In the genomic region with DNA sequence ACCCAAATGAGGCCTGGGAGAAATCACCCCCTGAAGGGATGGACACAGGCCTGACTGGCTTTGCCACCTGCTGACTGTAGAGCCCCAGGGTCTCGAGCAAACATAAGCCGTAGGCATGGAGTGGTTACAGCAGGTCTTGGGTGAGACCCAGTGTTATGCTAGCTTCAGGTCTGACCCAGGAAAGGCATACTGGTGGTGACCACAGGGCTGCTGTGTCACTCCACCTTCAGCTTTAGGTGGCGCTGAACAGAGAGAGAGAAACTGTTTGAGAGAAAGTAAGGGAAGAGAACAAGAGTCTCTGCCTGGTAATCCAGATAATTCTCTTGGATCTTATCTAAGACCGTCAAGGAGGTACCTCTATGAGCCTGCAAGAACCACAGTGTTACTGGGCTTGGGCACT, we compare ENCODE assay signal across 26 cellular contexts.
A peak's percentile ranks its signal among the peaks of the same experiment; 100 is the strongest.
DNase-seq lines count a peak whose midpoint lies in the region; ATAC-seq, FAIRE-seq and TF ChIP-seq lines count a peak whose summit lies in the region.
"Had no signal": no experiment of that assay in that cellular context is flagged by ENCODE, and none has a peak within 500 bp of the region (broad histone marks: within the 10 kb centered on the region; RNA-seq: fewer than 3 reads in every experiment).

No MANE protein-coding gene starts in this region.

- TF ChIP-seq RAD21 in HepG2 (CRISPR knock-in tag; IDR thresholded peaks at IDR 0.05): no peak

- H3K9me3 Mint-ChIP-seq in endodermal cell: peaks cover 15% of the 10 kb centered on the region
- H3K9me3 Mint-ChIP-seq in activated CD4-positive, alpha-beta T cell treated with anti-CD3 and anti-CD28 coated beads, Interleukin-2, amount 10 ng/mL, durations not matched to agents 24 days and 14 days: peaks cover 1% of the 10 kb centered on the region

- TF ChIP-seq POLR2A in HepG2 (IDR thresholded peaks at IDR 0.05; ENCODE audit: insufficient read depth in 1 of 2, low read depth in 2 of 2, low read length in 2 of 2): no peak
- TF ChIP-seq POLR2A in right lobe of liver (IDR thresholded peaks at IDR 0.05): no peak
- TF ChIP-seq POLR2A in testis (IDR thresholded peaks at IDR 0.05): no peak

- H2BK5ac ChIP-seq in neuronal stem cell (ENCODE audit: low read length): no peak overlapping the region

- H2AFZ ChIP-seq in HepG2 (ENCODE audit: low read length): no peak overlapping the region
- H2AFZ ChIP-seq in neuronal stem cell (ENCODE audit: low read length): no peak overlapping the region
- H2AFZ ChIP-seq: GM23248 had no signal

- no peak for TF ChIP-seq EP300 in HepG2 (IDR thresholded peaks at IDR 0.05; ENCODE audit: low read depth in 2 of 2, low read length in 2 of 2)
- TF ChIP-seq EP300 in HepG2 (CRISPR knock-in tag; IDR thresholded peaks at IDR 0.05; ENCODE audit: borderline replicate concordance): no peak

- no peak overlapping the region for H3K4ac ChIP-seq in neuronal stem cell (ENCODE audit: low read length)

- H3K27me3 Mint-ChIP-seq in endodermal cell (ENCODE audit: insufficient read depth): peaks cover 48% of the 10 kb centered on the region
- H3K27me3 Mint-ChIP-seq in activated CD4-positive, alpha-beta T cell treated with anti-CD3 and anti-CD28 coated beads, Interleukin-2, amount 10 ng/mL, durations not matched to agents 24 days and 14 days: no peaks in the 10 kb centered on the region
- H3K27me3 Mint-ChIP-seq: CD4-positive, alpha-beta memory T cell had no signal

- no peaks in the 10 kb centered on the region for H3K4me1 ChIP-seq in HepG2 (ENCODE audit: insufficient read depth, low read length)
- H3K4me1 ChIP-seq in right lobe of liver: no peaks in the 10 kb centered on the region
- no peaks in the 10 kb centered on the region for H3K4me1 ChIP-seq in endodermal cell (ENCODE audit: control insufficient read depth, insufficient read depth, low read length)
- H3K4me1 ChIP-seq in neuronal stem cell (ENCODE audit: control insufficient read depth in 2 of 2, insufficient read depth in 1 of 2, low read depth in 1 of 2, low read length in 2 of 2): no peaks in the 10 kb centered on the region
- H3K4me1 ChIP-seq in left ventricle myocardium inferior: no peaks in the 10 kb centered on the region
- no peaks in the 10 kb centered on the region for H3K4me1 ChIP-seq in testis
- H3K4me1 ChIP-seq: A549; BE2C; BLaER1 treated with 17β-estradiol and CSF1 and Interleukin-3, amounts not matched to agents 10 nM and 100 nM; HAP-1 had no signal

- POLR2A ChIA-PET in HepG2 (lab: Yijun Ruan, JAX): no interaction called here

- H3K14ac ChIP-seq in neuronal stem cell (ENCODE audit: low read length): peak overlapping the region; percentile 47

- no peak overlapping the region for H4K91ac ChIP-seq in neuronal stem cell (ENCODE audit: low read depth, low read length, poor library complexity)

- H3K36me3 Mint-ChIP-seq in endodermal cell (ENCODE audit: low read depth): peaks cover 2% of the 10 kb centered on the region
- no peaks in the 10 kb centered on the region for H3K36me3 Mint-ChIP-seq in activated CD4-positive, alpha-beta T cell treated with anti-CD3 and anti-CD28 coated beads, Interleukin-2, amount 10 ng/mL, durations not matched to agents 24 days and 14 days (ENCODE audit: low read depth)
- H3K36me3 Mint-ChIP-seq: CD14-positive monocyte; CD4-positive, alpha-beta memory T cell had no signal

- H2BK15ac ChIP-seq in neuronal stem cell (ENCODE audit: low read length): no peak overlapping the region

- peak overlapping the region; percentile 31 for H3K18ac ChIP-seq in neuronal stem cell (ENCODE audit: low read length)

- no peak overlapping the region for H2AK5ac ChIP-seq in neuronal stem cell (ENCODE audit: low read depth, low read length)

- no peaks in the 10 kb centered on the region for H3K79me1 ChIP-seq in neuronal stem cell (ENCODE audit: low read depth, low read length)

- H3K9me3 ChIP-seq in HepG2 (ENCODE audit: low read length) (no peaks in the 10 kb centered on the region), right lobe of liver (no peaks in the 10 kb centered on the region), endodermal cell (ENCODE audit: control insufficient read depth, low read length) (no peaks in the 10 kb centered on the region), neuronal stem cell (replicated peaks in 1 of 2; ENCODE audit: control insufficient read depth in 2 of 2, insufficient read depth in 1 of 2, low read depth in 1 of 2, low read length in 2 of 2) (peaks cover 0 to 2% of the 10 kb centered on the region in 2 donors), left ventricle myocardium inferior (replicated peaks) (peaks cover 28% of the 10 kb centered on the region), testis (no peaks in the 10 kb centered on the region)
- H3K9me3 ChIP-seq: A549; BE2C; BLaER1 treated with 17β-estradiol and CSF1 and Interleukin-3, amounts not matched to agents 10 nM and 100 nM; HAP-1 had no signal

- H3K4me3 Mint-ChIP-seq in endodermal cell: no peak overlapping the region
- H3K4me3 Mint-ChIP-seq in activated CD4-positive, alpha-beta T cell treated with anti-CD3 and anti-CD28 coated beads, Interleukin-2, amount 10 ng/mL, durations not matched to agents 24 days and 14 days: no peak overlapping the region
- H3K4me3 Mint-ChIP-seq: CD14-positive monocyte; CD4-positive, alpha-beta memory T cell; HFFc6 had no signal

- TF ChIP-seq CTCF in HepG2 (CRISPR knock-in tag; IDR thresholded peaks at IDR 0.05): no peak
- TF ChIP-seq CTCF in right lobe of liver (IDR thresholded peaks at IDR 0.05): no peak
- TF ChIP-seq CTCF in endodermal cell (conservative IDR thresholded peaks at IDR 0.05): no peak
- no peak for TF ChIP-seq CTCF in left ventricle myocardium inferior (IDR thresholded peaks at IDR 0.05; ENCODE audit: borderline replicate concordance)
- no peak for TF ChIP-seq CTCF in testis (IDR thresholded peaks at IDR 0.05)

- in situ Hi-C loops in HepG2 (cut with HindIII; ENCODE audit: extremely low pct_ligation_motif_present, low pct_unique_long_range_greater_than_20kb): no loop called here

- no peak for FAIRE-seq in HepG2 (lab: Jason Lieb, UNC)
- FAIRE-seq: A549, G401.6, GM12892, GM19239 had no signal

- H3K4me2 ChIP-seq in HepG2 (ENCODE audit: low read depth, low read length) (no peak overlapping the region), neuronal stem cell (ENCODE audit: insufficient read depth, low read length, poor library complexity, severe bottlenecking) (no peak overlapping the region)
- H3K4me2 ChIP-seq: A549; BLaER1 treated with 17β-estradiol and CSF1 and Interleukin-3, amounts not matched to agents 10 nM and 100 nM had no signal

- H3K27me3 ChIP-seq in HepG2 (ENCODE audit: control insufficient read depth in 1 of 2, insufficient read depth in 2 of 2, low read length in 2 of 2) (no peaks in the 10 kb centered on the region), right lobe of liver (no peaks in the 10 kb centered on the region), endodermal cell (ENCODE audit: control insufficient read depth, insufficient read depth, low read length, poor library complexity, severe bottlenecking) (peaks cover 17% of the 10 kb centered on the region), neuronal stem cell (ENCODE audit: control insufficient read depth in 3 of 3, insufficient read depth in 3 of 3, low read depth in 1 of 3, low read length in 3 of 3) (no peaks in the 10 kb centered on the region), left ventricle myocardium inferior (ENCODE audit: low read depth) (no peaks in the 10 kb centered on the region), testis (no peaks in the 10 kb centered on the region)
- H3K27me3 ChIP-seq: BE2C; BLaER1 treated with 17β-estradiol and CSF1 and Interleukin-3, amounts not matched to agents 10 nM and 100 nM had no signal

- CTCF ChIA-PET in HepG2 (lab: Yijun Ruan, JAX; ENCODE audit: low intra/inter-chr PET ratio, low total read pairs): no interaction called here

- H3K27ac ChIP-seq in HepG2 (ENCODE audit: extremely low read length, insufficient read depth, low read length) (no peak overlapping the region), right lobe of liver (no peak overlapping the region), endodermal cell (ENCODE audit: low read depth, low read length) (no peak overlapping the region), neuronal stem cell (replicated peaks; ENCODE audit: low read length) (no peak overlapping the region), left ventricle myocardium inferior (replicated peaks) (no peak overlapping the region), testis (no peak overlapping the region)
- H3K27ac ChIP-seq: A549; BLaER1 treated with 17β-estradiol and CSF1 and Interleukin-3, amounts not matched to agents 10 nM and 100 nM; GM23248 had no signal

- H4K8ac ChIP-seq in neuronal stem cell (ENCODE audit: low read depth, low read length): no peak overlapping the region

- H2BK120ac ChIP-seq in neuronal stem cell (ENCODE audit: low read depth, low read length): no peak overlapping the region

- ATAC-seq in HepG2 (peak; percentile 44; the same call in 1 of the 3 replicates), right lobe of liver (no peak)
- ATAC-seq: A549 had no signal

- no peak overlapping the region for H3K9ac ChIP-seq in HepG2 (ENCODE audit: insufficient read depth, low read depth, low read length)
- no peak overlapping the region for H3K9ac ChIP-seq in endodermal cell (ENCODE audit: extremely low read depth, low read length, poor library complexity, severe bottlenecking)
- no peak overlapping the region for H3K9ac ChIP-seq in neuronal stem cell (ENCODE audit: low read depth, low read length, poor library complexity)
- H3K9ac ChIP-seq: BLaER1 treated with 17β-estradiol and CSF1 and Interleukin-3, amounts not matched to agents 10 nM and 100 nM; GM23248 had no signal

- H3K27ac Mint-ChIP-seq in endodermal cell: no peak overlapping the region
- no peak overlapping the region for H3K27ac Mint-ChIP-seq in activated CD4-positive, alpha-beta T cell treated with anti-CD3 and anti-CD28 coated beads, Interleukin-2, amount 10 ng/mL, durations not matched to agents 24 days and 14 days
- H3K27ac Mint-ChIP-seq: CD14-positive monocyte; CD4-positive, alpha-beta memory T cell; HFFc6 had no signal

- intact Hi-C loops in HepG2 (cut with micrococcal nuclease; ENCODE audit: unreplicated experiment) (no loop called here), right lobe of liver (cut with DNase I) (no loop called here), left ventricle myocardium inferior (cut with micrococcal nuclease) (no loop called here), testis (cut with DNase I; ENCODE audit: low total_unique reads) (no loop called here)
- intact Hi-C loops in activated CD4-positive, alpha-beta T cell treated with anti-CD3 and anti-CD28 coated beads, Interleukin-2, amount 10 ng/mL, durations not matched to agents 24 days and 14 days (cut with micrococcal nuclease): no loop called here

- H4K20me1 ChIP-seq in HepG2 (ENCODE audit: insufficient read depth, low read length): no peaks in the 10 kb centered on the region
- H4K20me1 ChIP-seq: BLaER1 treated with 17β-estradiol and CSF1 and Interleukin-3, amounts not matched to agents 10 nM and 100 nM had no signal

- BruUV-seq in HepG2 (replicated peaks; lab: Mats Ljungman, UMichigan): no TSS peak

- no peaks in the 10 kb centered on the region for H3K79me2 ChIP-seq in HepG2 (ENCODE audit: insufficient read depth, low read length)

- H3K36me3 ChIP-seq in HepG2 (replicated peaks in 1 of 2; ENCODE audit: control insufficient read depth in 1 of 2, insufficient read depth in 2 of 2, low read length in 2 of 2) (no peaks in the 10 kb centered on the region), right lobe of liver (no peaks in the 10 kb centered on the region), endodermal cell (ENCODE audit: control insufficient read depth, insufficient read depth, low read length) (no peaks in the 10 kb centered on the region), neuronal stem cell (replicated peaks in 1 of 2; ENCODE audit: control insufficient read depth in 2 of 2, insufficient read depth in 2 of 2, low read length in 2 of 2) (no peaks in the 10 kb centered on the region), left ventricle myocardium inferior (no peaks in the 10 kb centered on the region), testis (ENCODE audit: low read depth, missing control alignments) (no peaks in the 10 kb centered on the region)
- H3K36me3 ChIP-seq: BE2C; BLaER1 treated with 17β-estradiol and CSF1 and Interleukin-3, amounts not matched to agents 10 nM and 100 nM; HAP-1 had no signal

- H3K4me1 Mint-ChIP-seq in endodermal cell: peaks cover 15% of the 10 kb centered on the region
- H3K4me1 Mint-ChIP-seq in activated CD4-positive, alpha-beta T cell treated with anti-CD3 and anti-CD28 coated beads, Interleukin-2, amount 10 ng/mL, durations not matched to agents 24 days and 14 days: no peaks in the 10 kb centered on the region
- H3K4me1 Mint-ChIP-seq: CD14-positive monocyte; CD4-positive, alpha-beta memory T cell had no signal

- WGBS in HepG2 (ENCODE audit: low lambda C conversion rate): 5% methylated on average over 3 of the region's 4 CpGs
- 69% methylated on average over 2 of the region's 4 CpGs for WGBS in right lobe of liver (ENCODE audit: insufficient coverage, low coverage, low lambda C conversion rate, missing lambda C conversion rate)
- WGBS in endodermal cell (ENCODE audit: insufficient coverage in 1 of 2, insufficient read length in 1 of 2), 2 experiments: 86 to 94% methylated on average over 2 to 4 of the region's 4 CpGs
- WGBS in neuronal stem cell (ENCODE audit: extremely low coverage in 2 of 2, insufficient read length in 2 of 2, insufficient replicate concordance in 1 of 2), 2 donors: no CpG with 5 or more reads among the region's 4 CpGs
- 92 to 96% methylated on average over 4 of the region's 4 CpGs for WGBS in testis, 2 donors

- no peak overlapping the region for H3K23ac ChIP-seq in neuronal stem cell (ENCODE audit: low read depth, low read length, poor library complexity)

- DNase-seq in HepG2 (ENCODE audit: low spot score) (no peak), right lobe of liver (no peak), OCI-M1 (lab: John Stamatoyannopoulos, UW) (peak; percentile 5), endodermal cell (peak; percentile 48), neuronal stem cell (ENCODE audit: low spot score) (no peak), left ventricle myocardium inferior (no peak), testis (no peak)
- DNase-seq in activated CD4-positive, alpha-beta T cell treated with anti-CD3 and anti-CD28 coated beads, Interleukin-2, amount 10 ng/mL, durations not matched to agents 24 days and 14 days: no peak
- DNase-seq: 8988T; ACHN; AML-193; BE2C; Calu3; CD4-positive, alpha-beta memory T cell; COR-L47; DMS53; DMS79 treated with DMSO at 0.1 percent for 48 hours; GM23248; HFFc6 had no signal

- no peak overlapping the region for H3K4me3 ChIP-seq in HepG2 (replicated peaks in 1 of 3; ENCODE audit: insufficient read depth in 1 of 3, low read depth in 2 of 3, low read length in 3 of 3)
- no peak overlapping the region for H3K4me3 ChIP-seq in right lobe of liver
- no peak overlapping the region for H3K4me3 ChIP-seq in endodermal cell (ENCODE audit: low read length)
- no peak overlapping the region for H3K4me3 ChIP-seq in neuronal stem cell (ENCODE audit: low read length in 2 of 2)
- no peak overlapping the region for H3K4me3 ChIP-seq in left ventricle myocardium inferior
- H3K4me3 ChIP-seq in testis: no peak overlapping the region
- H3K4me3 ChIP-seq: A549; BLaER1 treated with 17β-estradiol and CSF1 and Interleukin-3, amounts not matched to agents 10 nM and 100 nM; GM23248; HAP-1 had no signal

- no peak overlapping the region for H2BK12ac ChIP-seq in neuronal stem cell (ENCODE audit: low read length)

Comparison
In these comparisons a context has a peak if more than half of its experiments do, and no peak if none do; other contexts are left out.
1. DNase-seq: peak in OCI-M1 (single experiment) and endodermal cell (single experiment); none in HepG2 (single experiment), right lobe of liver (0 of 3), neuronal stem cell (single experiment), activated CD4-positive, alpha-beta T cell treated with anti-CD3 and anti-CD28 coated beads, Interleukin-2, amount 10 ng/mL, durations not matched to agents 24 days and 14 days (single experiment), left ventricle myocardium inferior (single experiment) and testis (single experiment).